In the genomic region with DNA sequence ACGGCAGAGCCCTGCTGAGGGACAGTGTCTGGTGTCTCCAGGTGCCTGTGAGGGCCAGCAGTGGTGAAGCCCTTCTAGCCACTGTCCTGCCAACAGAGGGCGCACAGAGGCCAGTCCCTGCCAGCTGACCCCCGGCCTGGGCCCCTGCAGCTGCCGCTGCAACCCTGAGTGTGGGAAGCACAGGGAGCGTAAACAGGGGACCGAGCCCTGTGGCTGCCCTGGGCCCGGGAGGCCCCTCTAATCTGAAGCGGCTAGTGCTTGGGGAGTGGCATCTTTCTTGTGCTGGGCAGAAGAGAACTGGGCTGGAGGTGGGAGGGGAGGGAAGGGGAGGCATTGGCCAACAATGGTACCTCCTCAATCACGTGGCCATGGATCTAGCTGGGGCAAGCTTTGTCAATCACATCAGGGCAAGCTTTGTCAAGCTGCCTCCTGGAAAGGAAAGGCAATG, we compare ENCODE assay signal across 1 cellular context.
TF ChIP-seq lines count a peak whose summit lies in the region.

No MANE protein-coding gene starts in this region.

TF ChIP-seq in HepG2, 621 proteins besides CTCF, POLR2A, EP300 and RAD21 (continued from another document and continues in another):
- TF ChIP-seq ZNF616 (CRISPR knock-in tag; IDR thresholded peaks at IDR 0.05; ENCODE audit: low read depth) (no peak), HNRNPL (IDR thresholded peaks at IDR 0.05; ENCODE audit: low read depth, low read length) (peak; percentile 89), ZFAT (CRISPR knock-in tag; conservative IDR thresholded peaks at IDR 0.05) (no peak), NR3C1 (CRISPR knock-in tag; IDR thresholded peaks at IDR 0.05) (no peak), ZBTB7B (CRISPR knock-in tag; IDR thresholded peaks at IDR 0.05) (peak; percentile 78), TAF1 (CRISPR knock-in tag; IDR thresholded peaks at IDR 0.05) (no peak), ZSCAN22 (CRISPR knock-in tag; IDR thresholded peaks at IDR 0.05) (no peak), SRF (IDR thresholded peaks at IDR 0.05; ENCODE audit: low read depth, low read length) (no peak), YY1 (IDR thresholded peaks at IDR 0.05; ENCODE audit: insufficient read depth, insufficient replicate concordance, low read depth, low read length) (peak; percentile 68), U2AF2 (IDR thresholded peaks at IDR 0.05; ENCODE audit: low read depth, low read length) (no peak), HNRNPUL1 (IDR thresholded peaks at IDR 0.05; ENCODE audit: low read depth, low read length) (no peak), KLF13 (CRISPR knock-in tag; IDR thresholded peaks at IDR 0.05) (no peak), NRL (CRISPR knock-in tag; IDR thresholded peaks at IDR 0.05; ENCODE audit: borderline replicate concordance) (peak; percentile 60; the same call in 1 of the 2 replicates), HMGA1 (CRISPR knock-in tag; conservative IDR thresholded peaks at IDR 0.05) (no peak), ZNF350 (CRISPR knock-in tag; IDR thresholded peaks at IDR 0.05; ENCODE audit: borderline replicate concordance, low read depth) (peak; percentile 55; the same call in 1 of the 2 replicates), RFX5 (IDR thresholded peaks at IDR 0.05; ENCODE audit: low read depth, low read length) (no peak), NCOR1 (IDR thresholded peaks at IDR 0.05; ENCODE audit: borderline replicate concordance, low read length) (no peak), NFYB (CRISPR knock-in tag; IDR thresholded peaks at IDR 0.05) (peak; percentile 40; the same call in 1 of the 2 replicates), ZNF256 (CRISPR knock-in tag; conservative IDR thresholded peaks at IDR 0.05) (no peak), POLR2AphosphoS5 (IDR thresholded peaks at IDR 0.05; ENCODE audit: low read depth, low read length) (no peak), KDM5A (IDR thresholded peaks at IDR 0.05; ENCODE audit: borderline replicate concordance, low read length) (no peak), ZNF124 (CRISPR knock-in tag; IDR thresholded peaks at IDR 0.05) (no peak), ZNF652 (CRISPR knock-in tag; IDR thresholded peaks at IDR 0.05; ENCODE audit: borderline replicate concordance, low read depth) (no peak), HES4 (CRISPR knock-in tag; IDR thresholded peaks at IDR 0.05; ENCODE audit: borderline replicate concordance) (no peak), ZBTB38 (CRISPR knock-in tag; IDR thresholded peaks at IDR 0.05) (no peak), ZNF367 (CRISPR knock-in tag; IDR thresholded peaks at IDR 0.05; ENCODE audit: borderline replicate concordance) (no peak), SMAD3 (CRISPR knock-in tag; IDR thresholded peaks at IDR 0.05) (no peak)
- TF ChIP-seq, protein P1, sequence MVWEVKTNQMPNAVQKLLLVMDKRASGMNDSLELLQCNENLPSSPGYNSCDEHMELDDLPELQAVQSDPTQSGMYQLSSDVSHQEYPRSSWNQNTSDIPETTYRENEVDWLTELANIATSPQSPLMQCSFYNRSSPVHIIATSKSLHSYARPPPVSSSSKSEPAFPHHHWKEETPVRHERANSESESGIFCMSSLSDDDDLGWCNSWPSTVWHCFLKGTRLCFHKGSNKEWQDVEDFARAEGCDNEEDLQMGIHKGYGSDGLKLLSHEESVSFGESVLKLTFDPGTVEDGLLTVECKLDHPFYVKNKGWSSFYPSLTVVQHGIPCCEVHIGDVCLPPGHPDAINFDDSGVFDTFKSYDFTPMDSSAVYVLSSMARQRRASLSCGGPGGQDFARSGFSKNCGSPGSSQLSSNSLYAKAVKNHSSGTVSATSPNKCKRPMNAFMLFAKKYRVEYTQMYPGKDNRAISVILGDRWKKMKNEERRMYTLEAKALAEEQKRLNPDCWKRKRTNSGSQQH (CRISPR knock-in tag; IDR thresholded peaks at IDR 0.05; ENCODE audit: low read depth) = no peak
- TF ChIP-seq, protein P2, sequence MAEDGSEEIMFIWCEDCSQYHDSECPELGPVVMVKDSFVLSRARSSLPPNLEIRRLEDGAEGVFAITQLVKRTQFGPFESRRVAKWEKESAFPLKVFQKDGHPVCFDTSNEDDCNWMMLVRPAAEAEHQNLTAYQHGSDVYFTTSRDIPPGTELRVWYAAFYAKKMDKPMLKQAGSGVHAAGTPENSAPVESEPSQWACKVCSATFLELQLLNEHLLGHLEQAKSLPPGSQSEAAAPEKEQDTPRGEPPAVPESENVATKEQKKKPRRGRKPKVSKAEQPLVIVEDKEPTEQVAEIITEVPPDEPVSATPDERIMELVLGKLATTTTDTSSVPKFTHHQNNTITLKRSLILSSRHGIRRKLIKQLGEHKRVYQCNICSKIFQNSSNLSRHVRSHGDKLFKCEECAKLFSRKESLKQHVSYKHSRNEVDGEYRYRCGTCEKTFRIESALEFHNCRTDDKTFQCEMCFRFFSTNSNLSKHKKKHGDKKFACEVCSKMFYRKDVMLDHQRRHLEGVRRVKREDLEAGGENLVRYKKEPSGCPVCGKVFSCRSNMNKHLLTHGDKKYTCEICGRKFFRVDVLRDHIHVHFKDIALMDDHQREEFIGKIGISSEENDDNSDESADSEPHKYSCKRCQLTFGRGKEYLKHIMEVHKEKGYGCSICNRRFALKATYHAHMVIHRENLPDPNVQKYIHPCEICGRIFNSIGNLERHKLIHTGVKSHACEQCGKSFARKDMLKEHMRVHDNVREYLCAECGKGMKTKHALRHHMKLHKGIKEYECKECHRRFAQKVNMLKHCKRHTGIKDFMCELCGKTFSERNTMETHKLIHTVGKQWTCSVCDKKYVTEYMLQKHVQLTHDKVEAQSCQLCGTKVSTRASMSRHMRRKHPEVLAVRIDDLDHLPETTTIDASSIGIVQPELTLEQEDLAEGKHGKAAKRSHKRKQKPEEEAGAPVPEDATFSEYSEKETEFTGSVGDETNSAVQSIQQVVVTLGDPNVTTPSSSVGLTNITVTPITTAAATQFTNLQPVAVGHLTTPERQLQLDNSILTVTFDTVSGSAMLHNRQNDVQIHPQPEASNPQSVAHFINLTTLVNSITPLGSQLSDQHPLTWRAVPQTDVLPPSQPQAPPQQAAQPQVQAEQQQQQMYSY (CRISPR knock-in tag; IDR thresholded peaks at IDR 0.05) = no peak
- TF ChIP-seq, protein P3, sequence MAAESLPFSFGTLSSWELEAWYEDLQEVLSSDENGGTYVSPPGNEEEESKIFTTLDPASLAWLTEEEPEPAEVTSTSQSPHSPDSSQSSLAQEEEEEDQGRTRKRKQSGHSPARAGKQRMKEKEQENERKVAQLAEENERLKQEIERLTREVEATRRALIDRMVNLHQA (CRISPR knock-in tag; IDR thresholded peaks at IDR 0.05) = no peak
- TF ChIP-seq, protein P4, sequence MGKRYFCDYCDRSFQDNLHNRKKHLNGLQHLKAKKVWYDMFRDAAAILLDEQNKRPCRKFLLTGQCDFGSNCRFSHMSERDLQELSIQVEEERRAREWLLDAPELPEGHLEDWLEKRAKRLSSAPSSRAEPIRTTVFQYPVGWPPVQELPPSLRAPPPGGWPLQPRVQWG (CRISPR knock-in tag; IDR thresholded peaks at IDR 0.05; ENCODE audit: borderline replicate concordance, low read depth) = no peak
- TF ChIP-seq, protein P5, sequence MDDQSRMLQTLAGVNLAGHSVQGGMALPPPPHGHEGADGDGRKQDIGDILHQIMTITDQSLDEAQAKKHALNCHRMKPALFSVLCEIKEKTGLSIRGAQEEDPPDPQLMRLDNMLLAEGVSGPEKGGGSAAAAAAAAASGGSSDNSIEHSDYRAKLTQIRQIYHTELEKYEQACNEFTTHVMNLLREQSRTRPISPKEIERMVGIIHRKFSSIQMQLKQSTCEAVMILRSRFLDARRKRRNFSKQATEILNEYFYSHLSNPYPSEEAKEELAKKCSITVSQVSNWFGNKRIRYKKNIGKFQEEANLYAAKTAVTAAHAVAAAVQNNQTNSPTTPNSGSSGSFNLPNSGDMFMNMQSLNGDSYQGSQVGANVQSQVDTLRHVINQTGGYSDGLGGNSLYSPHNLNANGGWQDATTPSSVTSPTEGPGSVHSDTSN (CRISPR knock-in tag; IDR thresholded peaks at IDR 0.05; ENCODE audit: borderline replicate concordance) = no peak
- TF ChIP-seq, protein P6, sequence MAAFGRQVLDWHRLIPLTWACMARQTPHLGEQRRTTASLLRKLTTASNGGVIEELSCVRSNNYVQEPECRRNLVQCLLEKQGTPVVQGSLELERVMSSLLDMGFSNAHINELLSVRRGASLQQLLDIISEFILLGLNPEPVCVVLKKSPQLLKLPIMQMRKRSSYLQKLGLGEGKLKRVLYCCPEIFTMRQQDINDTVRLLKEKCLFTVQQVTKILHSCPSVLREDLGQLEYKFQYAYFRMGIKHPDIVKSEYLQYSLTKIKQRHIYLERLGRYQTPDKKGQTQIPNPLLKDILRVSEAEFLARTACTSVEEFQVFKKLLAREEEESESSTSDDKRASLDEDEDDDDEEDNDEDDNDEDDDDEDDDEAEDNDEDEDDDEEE (CRISPR knock-in tag; IDR thresholded peaks at IDR 0.05) = no peak
- TF ChIP-seq, protein P7, sequence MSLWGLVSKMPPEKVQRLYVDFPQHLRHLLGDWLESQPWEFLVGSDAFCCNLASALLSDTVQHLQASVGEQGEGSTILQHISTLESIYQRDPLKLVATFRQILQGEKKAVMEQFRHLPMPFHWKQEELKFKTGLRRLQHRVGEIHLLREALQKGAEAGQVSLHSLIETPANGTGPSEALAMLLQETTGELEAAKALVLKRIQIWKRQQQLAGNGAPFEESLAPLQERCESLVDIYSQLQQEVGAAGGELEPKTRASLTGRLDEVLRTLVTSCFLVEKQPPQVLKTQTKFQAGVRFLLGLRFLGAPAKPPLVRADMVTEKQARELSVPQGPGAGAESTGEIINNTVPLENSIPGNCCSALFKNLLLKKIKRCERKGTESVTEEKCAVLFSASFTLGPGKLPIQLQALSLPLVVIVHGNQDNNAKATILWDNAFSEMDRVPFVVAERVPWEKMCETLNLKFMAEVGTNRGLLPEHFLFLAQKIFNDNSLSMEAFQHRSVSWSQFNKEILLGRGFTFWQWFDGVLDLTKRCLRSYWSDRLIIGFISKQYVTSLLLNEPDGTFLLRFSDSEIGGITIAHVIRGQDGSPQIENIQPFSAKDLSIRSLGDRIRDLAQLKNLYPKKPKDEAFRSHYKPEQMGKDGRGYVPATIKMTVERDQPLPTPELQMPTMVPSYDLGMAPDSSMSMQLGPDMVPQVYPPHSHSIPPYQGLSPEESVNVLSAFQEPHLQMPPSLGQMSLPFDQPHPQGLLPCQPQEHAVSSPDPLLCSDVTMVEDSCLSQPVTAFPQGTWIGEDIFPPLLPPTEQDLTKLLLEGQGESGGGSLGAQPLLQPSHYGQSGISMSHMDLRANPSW (CRISPR knock-in tag; IDR thresholded peaks at IDR 0.05; ENCODE audit: borderline replicate concordance) = no peak
- TF ChIP-seq, protein P8, sequence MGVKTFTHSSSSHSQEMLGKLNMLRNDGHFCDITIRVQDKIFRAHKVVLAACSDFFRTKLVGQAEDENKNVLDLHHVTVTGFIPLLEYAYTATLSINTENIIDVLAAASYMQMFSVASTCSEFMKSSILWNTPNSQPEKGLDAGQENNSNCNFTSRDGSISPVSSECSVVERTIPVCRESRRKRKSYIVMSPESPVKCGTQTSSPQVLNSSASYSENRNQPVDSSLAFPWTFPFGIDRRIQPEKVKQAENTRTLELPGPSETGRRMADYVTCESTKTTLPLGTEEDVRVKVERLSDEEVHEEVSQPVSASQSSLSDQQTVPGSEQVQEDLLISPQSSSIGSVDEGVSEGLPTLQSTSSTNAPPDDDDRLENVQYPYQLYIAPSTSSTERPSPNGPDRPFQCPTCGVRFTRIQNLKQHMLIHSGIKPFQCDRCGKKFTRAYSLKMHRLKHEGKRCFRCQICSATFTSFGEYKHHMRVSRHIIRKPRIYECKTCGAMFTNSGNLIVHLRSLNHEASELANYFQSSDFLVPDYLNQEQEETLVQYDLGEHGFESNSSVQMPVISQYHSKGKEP (CRISPR knock-in tag; IDR thresholded peaks at IDR 0.05) = no peak
- TF ChIP-seq, protein P9, sequence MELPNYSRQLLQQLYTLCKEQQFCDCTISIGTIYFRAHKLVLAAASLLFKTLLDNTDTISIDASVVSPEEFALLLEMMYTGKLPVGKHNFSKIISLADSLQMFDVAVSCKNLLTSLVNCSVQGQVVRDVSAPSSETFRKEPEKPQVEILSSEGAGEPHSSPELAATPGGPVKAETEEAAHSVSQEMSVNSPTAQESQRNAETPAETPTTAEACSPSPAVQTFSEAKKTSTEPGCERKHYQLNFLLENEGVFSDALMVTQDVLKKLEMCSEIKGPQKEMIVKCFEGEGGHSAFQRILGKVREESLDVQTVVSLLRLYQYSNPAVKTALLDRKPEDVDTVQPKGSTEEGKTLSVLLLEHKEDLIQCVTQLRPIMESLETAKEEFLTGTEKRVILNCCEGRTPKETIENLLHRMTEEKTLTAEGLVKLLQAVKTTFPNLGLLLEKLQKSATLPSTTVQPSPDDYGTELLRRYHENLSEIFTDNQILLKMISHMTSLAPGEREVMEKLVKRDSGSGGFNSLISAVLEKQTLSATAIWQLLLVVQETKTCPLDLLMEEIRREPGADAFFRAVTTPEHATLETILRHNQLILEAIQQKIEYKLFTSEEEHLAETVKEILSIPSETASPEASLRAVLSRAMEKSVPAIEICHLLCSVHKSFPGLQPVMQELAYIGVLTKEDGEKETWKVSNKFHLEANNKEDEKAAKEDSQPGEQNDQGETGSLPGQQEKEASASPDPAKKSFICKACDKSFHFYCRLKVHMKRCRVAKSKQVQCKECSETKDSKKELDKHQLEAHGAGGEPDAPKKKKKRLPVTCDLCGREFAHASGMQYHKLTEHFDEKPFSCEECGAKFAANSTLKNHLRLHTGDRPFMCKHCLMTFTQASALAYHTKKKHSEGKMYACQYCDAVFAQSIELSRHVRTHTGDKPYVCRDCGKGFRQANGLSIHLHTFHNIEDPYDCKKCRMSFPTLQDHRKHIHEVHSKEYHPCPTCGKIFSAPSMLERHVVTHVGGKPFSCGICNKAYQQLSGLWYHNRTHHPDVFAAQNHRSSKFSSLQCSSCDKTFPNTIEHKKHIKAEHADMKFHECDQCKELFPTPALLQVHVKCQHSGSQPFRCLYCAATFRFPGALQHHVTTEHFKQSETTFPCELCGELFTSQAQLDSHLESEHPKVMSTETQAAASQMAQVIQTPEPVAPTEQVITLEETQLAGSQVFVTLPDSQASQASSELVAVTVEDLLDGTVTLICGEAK (IDR thresholded peaks at IDR 0.05) = no peak
- TF ChIP-seq, protein P9 (CRISPR knock-in tag; IDR thresholded peaks at IDR 0.05) = no peak
